ENCODE assay signal across 27 cellular contexts in genomic region chr5:132322266-132322665, GRCh38. TPM values are rescaled to one million over a fixed set of nuclear protein-coding genes. Genes with fewer than 3 reads are reported as not detected.
A peak's percentile ranks its signal among the peaks of the same experiment; 100 is the strongest.
DNase-seq lines count a peak whose midpoint lies in the region; TF ChIP-seq lines count a peak whose summit lies in the region.
"Had no signal": no experiment of that assay in that cellular context is flagged by ENCODE, and none has a peak within 500 bp of the region (broad histone marks: within the 10 kb centered on the region; RNA-seq: fewer than 3 reads in every experiment).

No MANE protein-coding gene starts in this region.

- peak overlapping the region; percentile 35 for H4K5ac ChIP-seq in H9 (ENCODE audit: insufficient read length, low read depth, low read length)

- H3K9ac ChIP-seq in H9 (ENCODE audit: extremely low read depth, insufficient read length, low read length) (no peak overlapping the region), iPS-18a (ENCODE audit: low read length) (peak overlapping the region; percentile 4), smooth muscle cell (ENCODE audit: low read depth) (no peak overlapping the region)
- H3K9ac ChIP-seq: SK-N-SH had no signal

- no peaks in the 10 kb centered on the region for H3K79me2 ChIP-seq in H9 (ENCODE audit: insufficient read depth, low read length)
- H3K79me2 ChIP-seq in smooth muscle cell (ENCODE audit: low read depth), result no peaks in the 10 kb centered on the region

- peak overlapping the region; percentile 2 for H2AFZ ChIP-seq in H9 (ENCODE audit: low read length)
- H2AFZ ChIP-seq in smooth muscle cell (ENCODE audit: low read depth), result no peak overlapping the region

- no peak overlapping the region for H3K4ac ChIP-seq in H9 (ENCODE audit: low read depth, low read length)

- no peaks in the 10 kb centered on the region for H3K9me3 Mint-ChIP-seq in H9
- no peaks in the 10 kb centered on the region for H3K9me3 Mint-ChIP-seq in osteocyte (ENCODE audit: unreplicated experiment)
- H3K9me3 Mint-ChIP-seq: activated T-cell treated with anti-CD3 and anti-CD28 coated beads, Interleukin-2, amount 50 U/mL, for 4 hours; memory B cell; naive B cell had no signal

- H3K27ac ChIP-seq in H9 (ENCODE audit: insufficient read length, low read depth, low read length), result no peak overlapping the region
- H3K27ac ChIP-seq in iPS-18a (ENCODE audit: low read length), result no peak overlapping the region
- no peak overlapping the region for H3K27ac ChIP-seq in smooth muscle cell (ENCODE audit: low read depth)
- H3K27ac ChIP-seq: ovary, transverse colon had no signal

- H3T11ph ChIP-seq in H9 (ENCODE audit: low read length), result peak overlapping the region; percentile 20

- no peak overlapping the region for H2BK20ac ChIP-seq in H9 (ENCODE audit: low read depth, low read length, poor library complexity, severe bottlenecking)

- no peaks in the 10 kb centered on the region for H3K4me1 ChIP-seq in H9 (ENCODE audit: insufficient read depth, low read length)
- peaks cover 15% of the 10 kb centered on the region for H3K4me1 ChIP-seq in iPS-18a (ENCODE audit: control insufficient read depth, low read depth, low read length)
- H3K4me1 ChIP-seq in smooth muscle cell (ENCODE audit: low read depth), result no peaks in the 10 kb centered on the region
- H3K4me1 ChIP-seq: BE2C, HAP-1 had no signal

- H3K4me3 Mint-ChIP-seq in H9 (peak overlapping the region; percentile 5 to 6; a peak in 1 of 5 replicates), osteocyte (ENCODE audit: unreplicated experiment) (no peak overlapping the region)
- H3K4me3 Mint-ChIP-seq: activated CD4-positive, alpha-beta T cell treated with anti-CD3 and anti-CD28 coated beads for 36 hours; activated T-cell treated with anti-CD3 and anti-CD28 coated beads, Interleukin-2, amount 50 U/mL, for 4 hours; memory B cell; naive B cell; T-helper 17 cell had no signal

- no peak overlapping the region for H2AK5ac ChIP-seq in H9 (ENCODE audit: insufficient read length, low read length)

- H2BK15ac ChIP-seq in H9 (ENCODE audit: low read depth, low read length), result no peak overlapping the region

- H3F3A ChIP-seq in smooth muscle cell (ENCODE audit: low read depth), result no peaks in the 10 kb centered on the region

- H4K20me1 ChIP-seq in H9 (ENCODE audit: control insufficient read depth, insufficient read depth, insufficient read length) (no peaks in the 10 kb centered on the region), smooth muscle cell (ENCODE audit: low read depth) (no peaks in the 10 kb centered on the region)

- H3K36me3 Mint-ChIP-seq in H9 (ENCODE audit: insufficient read depth in 1 of 3, low read depth in 3 of 3), result no peaks in the 10 kb centered on the region
- no peaks in the 10 kb centered on the region for H3K36me3 Mint-ChIP-seq in osteocyte (ENCODE audit: unreplicated experiment)

- no peaks in the 10 kb centered on the region for H3K79me1 ChIP-seq in H9 (ENCODE audit: insufficient read depth, low read depth, low read length, poor library complexity, severe bottlenecking)

- H3K27ac Mint-ChIP-seq in H9 (peak overlapping the region; percentile 62 to 95 (median 90)), osteocyte (ENCODE audit: unreplicated experiment) (peak overlapping the region; percentile 20)
- H3K27ac Mint-ChIP-seq: activated CD4-positive, alpha-beta T cell treated with anti-CD3 and anti-CD28 coated beads for 36 hours; memory B cell; naive B cell had no signal

- H3K56ac ChIP-seq in H9 (ENCODE audit: insufficient read length, low read depth, low read length), result no peak overlapping the region

- peak overlapping the region; percentile 88 for H2BK12ac ChIP-seq in H9 (ENCODE audit: insufficient read length, low read depth, low read length)

- H3K27me3 Mint-ChIP-seq in H9 (ENCODE audit: low read depth), result no peaks in the 10 kb centered on the region
- no peaks in the 10 kb centered on the region for H3K27me3 Mint-ChIP-seq in osteocyte (ENCODE audit: unreplicated experiment)
- H3K27me3 Mint-ChIP-seq: activated CD4-positive, alpha-beta T cell treated with anti-CD3 and anti-CD28 coated beads for 36 hours; memory B cell; naive B cell; T-helper 17 cell had no signal

- no peak overlapping the region for H2BK5ac ChIP-seq in H9 (ENCODE audit: insufficient read length, low read length)

- no peaks in the 10 kb centered on the region for H3K9me3 ChIP-seq in H9 (ENCODE audit: control insufficient read depth, low read depth, low read length)
- no peaks in the 10 kb centered on the region for H3K9me3 ChIP-seq in iPS-18a (ENCODE audit: control insufficient read depth, low read depth, low read length)
- H3K9me3 ChIP-seq in smooth muscle cell (replicated peaks; ENCODE audit: low read depth), result no peaks in the 10 kb centered on the region
- H3K9me3 ChIP-seq: BE2C, HAP-1, ovary, SK-N-SH, transverse colon had no signal

- H3K18ac ChIP-seq in H9 (ENCODE audit: insufficient read length, low read depth, low read length), result peak overlapping the region; percentile 98

- H3K4me1 Mint-ChIP-seq in H9, result peaks cover 14 to 18% of the 10 kb centered on the region in 2 experiments
- peaks cover 13% of the 10 kb centered on the region for H3K4me1 Mint-ChIP-seq in osteocyte (ENCODE audit: unreplicated experiment)
- H3K4me1 Mint-ChIP-seq: activated CD4-positive, alpha-beta T cell treated with anti-CD3 and anti-CD28 coated beads for 36 hours had no signal

- TF ChIP-seq CTCF in H9 (conservative IDR thresholded peaks at IDR 0.05) (no peak), osteocyte (IDR thresholded peaks at IDR 0.05) (no peak), smooth muscle cell (IDR thresholded peaks at IDR 0.05; ENCODE audit: borderline replicate concordance, insufficient read depth, poor library complexity, severe bottlenecking) (no peak)

- no peak overlapping the region for H3K23ac ChIP-seq in H9 (ENCODE audit: insufficient read length, low read depth, low read length)

- H4K8ac ChIP-seq in H9 (replicated peaks; ENCODE audit: insufficient read length, low read depth, low read length), result no peak overlapping the region

- H3K4me2 ChIP-seq in H9 (ENCODE audit: insufficient read depth, insufficient read length, low read length), result peak overlapping the region; percentile 20
- no peak overlapping the region for H3K4me2 ChIP-seq in smooth muscle cell
- H3K4me2 ChIP-seq: SK-N-SH had no signal

- no peak overlapping the region for H3K4me3 ChIP-seq in iPS-18a (ENCODE audit: low read length)
- no peak overlapping the region for H3K4me3 ChIP-seq in smooth muscle cell
- H3K4me3 ChIP-seq: HAP-1, ovary, transverse colon had no signal

- no CpG with 5 or more reads among the region's 11 CpGs for WGBS in H9 (ENCODE audit: extremely low coverage, insufficient read length, low lambda C conversion rate)
- 41% methylated on average over 11 of the region's 11 CpGs for WGBS in smooth muscle cell (ENCODE audit: low lambda C conversion rate)

- no peak overlapping the region for H4K91ac ChIP-seq in H9 (ENCODE audit: insufficient read length, low read depth, low read length)

- no peaks in the 10 kb centered on the region for H3K23me2 ChIP-seq in H9 (ENCODE audit: insufficient read length, low read depth, low read length, poor library complexity, severe bottlenecking)

- H3K14ac ChIP-seq in H9 (ENCODE audit: insufficient read depth, low read length), result peak overlapping the region; percentile 95

- no peak overlapping the region for H2BK120ac ChIP-seq in H9 (ENCODE audit: low read depth, low read length, poor library complexity, severe bottlenecking)

- DNase-seq in H9, result peak; percentile 71
- peak; percentile 21 for DNase-seq in astrocyte of the hippocampus (ENCODE audit: low read depth, low spot score)
- DNase-seq in osteocyte (ENCODE audit: extremely low spot score, unreplicated experiment), result no peak
- DNase-seq in DMS153 (lab: John Stamatoyannopoulos, UW), result no peak
- DNase-seq in smooth muscle cell (lab: John Stamatoyannopoulos, UW; ENCODE audit: unreplicated experiment), result no peak
- no peak for DNase-seq in LoVo (ENCODE audit: low spot score)
- DNase-seq in stimulated activated CD4-positive, alpha-beta T cell treated with anti-CD3 and anti-CD28 coated beads, Interleukin-1b, Interleukin-23, amount 100 ng/mL, for 48 hours, result no peak
- DNase-seq: activated CD4-positive, alpha-beta T cell treated with anti-CD3 and anti-CD28 coated beads for 36 hours; activated naive CD4-positive, alpha-beta T cell; activated T-cell treated with anti-CD3 and anti-CD28 coated beads, Interleukin-2, amount 50 U/mL, for 4 hours; BE2C; DMS79 treated with DMSO at 0.1 percent for 48 hours; left colon; naive B cell; NCI-H1092; NCI-H1930; NCI-H226; ovary; right cardiac atrium; RPMI8226; SK-N-SH; stimulated activated CD8-positive, alpha-beta memory T cell treated with anti-CD3 and anti-CD28 coated beads, Interleukin-4, amount 100 ng/mL, for 48 hours; T-helper 17 cell; transverse colon had no signal

- H3K27me3 ChIP-seq in H9 (ENCODE audit: insufficient read depth, low read length) (no peaks in the 10 kb centered on the region), iPS-18a (ENCODE audit: control insufficient read depth, insufficient read depth, low read length) (no peaks in the 10 kb centered on the region), smooth muscle cell (ENCODE audit: low read depth) (no peaks in the 10 kb centered on the region)
- H3K27me3 ChIP-seq: BE2C, ovary, transverse colon had no signal

- H3K36me3 ChIP-seq in iPS-18a (ENCODE audit: control insufficient read depth, low read depth, low read length) (no peaks in the 10 kb centered on the region), smooth muscle cell (ENCODE audit: low read depth) (no peaks in the 10 kb centered on the region)
- H3K36me3 ChIP-seq: BE2C, HAP-1, ovary, transverse colon had no signal

RNA-seq across cellular contexts. Expression of gene SLC22A4, which starts 28.1 kb away (rescaled TPM):
- total RNA-seq in H9 (2021) (0.70 and 0.72 TPM in 2 replicates), osteocyte (1.4 and 2.5 TPM in 2 replicates), smooth muscle cell (0.45 and 3.8 TPM in 2 replicates)
- 1.3 and 3.1 TPM in 2 replicates for polyA plus RNA-seq in smooth muscle cell

RNA-seq across cellular contexts. Expression of gene SLC22A5, which starts 47.2 kb away (rescaled TPM):
- 3.4 and 3.9 TPM in 2 replicates for total RNA-seq in H9 (2021)
- total RNA-seq in osteocyte, result 6.7 and 9.1 TPM in 2 replicates
- total RNA-seq in smooth muscle cell, result 2.8 and 4.6 TPM in 2 replicates
- 1.5 and 3.8 TPM in 2 replicates for polyA plus RNA-seq in smooth muscle cell

Comparison
In these comparisons a context has a peak if more than half of its experiments do, and no peak if none do; other contexts are left out.
1. DNase-seq: peak in H9 (single experiment) and astrocyte of the hippocampus (single experiment); none in osteocyte (single experiment), DMS153 (single experiment), smooth muscle cell (single experiment), LoVo (single experiment) and stimulated activated CD4-positive, alpha-beta T cell treated with anti-CD3 and anti-CD28 coated beads, Interleukin-1b, Interleukin-23, amount 100 ng/mL, for 48 hours (single experiment).